10 cellular contexts compared by ENCODE assay signal in the genomic region with DNA sequence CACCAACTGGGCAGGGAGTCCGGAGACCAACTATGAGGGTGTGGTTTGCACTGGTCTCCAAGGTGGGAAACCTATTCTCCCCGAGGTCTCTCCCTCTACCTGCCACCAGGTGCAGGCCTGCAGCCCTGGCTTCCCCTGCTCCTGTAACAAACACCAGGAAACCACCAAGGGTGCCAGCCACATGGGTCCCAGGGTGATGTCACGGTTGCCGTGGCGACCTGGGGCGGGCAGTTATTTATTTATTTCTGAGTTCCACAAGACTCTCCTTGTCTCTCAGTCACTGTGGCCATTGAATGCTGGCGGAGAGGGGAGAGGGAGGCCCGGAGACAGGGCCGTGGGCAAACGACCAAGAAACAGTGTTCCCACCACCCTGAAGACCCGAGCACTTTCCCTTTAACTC. TPM values are rescaled to one million over a fixed set of nuclear protein-coding genes. Genes with fewer than 3 reads are reported as not detected.
A peak's percentile ranks its signal among the peaks of the same experiment; 100 is the strongest.
DNase-seq lines count a peak whose midpoint lies in the region; ATAC-seq, FAIRE-seq and TF ChIP-seq lines count a peak whose summit lies in the region.
"Had no signal": no experiment of that assay in that cellular context is flagged by ENCODE, and none has a peak within 500 bp of the region (broad histone marks: within the 10 kb centered on the region; RNA-seq: fewer than 3 reads in every experiment).

No MANE protein-coding gene starts in this region.

- intact Hi-C loops in Panc1 (cut with micrococcal nuclease; ENCODE audit: unreplicated experiment) (no loop called here), uterus (cut with DNase I; ENCODE audit: low total_unique reads) (no loop called here), upper lobe of right lung (cut with DNase I) (no loop called here)

- DNase-seq in A549 (ENCODE audit: low read depth in 1 of 2, low spot score in 1 of 2) (peak in 1 of 2 experiments; percentile 30), H7 (peak; percentile 77), Panc1 (ENCODE audit: low read depth, low spot score) (no peak), hippocampal formation (lab: John Stamatoyannopoulos, UW) (peak; percentile 81 to 86), uterus (no peak), D341Med (ENCODE audit: low spot score) (no peak), HUDEP-2 (lab: John Stamatoyannopoulos, UW; ENCODE audit: unreplicated experiment in 76 of 76) (no peak), upper lobe of right lung (no peak)
- DNase-seq: activated naive CD4-positive, alpha-beta T cell; CD4-positive, alpha-beta T cell had no signal

- no peak for TF ChIP-seq CTCF in A549 (IDR thresholded peaks at IDR 0.05)
- no peak for TF ChIP-seq CTCF in Panc1 (IDR thresholded peaks at IDR 0.05)
- no peak for TF ChIP-seq CTCF in uterus (IDR thresholded peaks at IDR 0.05)
- TF ChIP-seq CTCF in upper lobe of right lung (IDR thresholded peaks at IDR 0.05), result no peak

- CTCF ChIA-PET in A549 (lab: Yijun Ruan, JAX) (no interaction called here), Panc1 (lab: Charles Lee) (no interaction called here)

- H3K4me3 ChIP-seq in A549, result no peak overlapping the region
- H3K4me3 ChIP-seq in H7 (ENCODE audit: insufficient read depth, low read depth, low read length), result no peak overlapping the region
- H3K4me3 ChIP-seq in Panc1 (ENCODE audit: low read depth in 2 of 2, low read length in 2 of 2), result no peak overlapping the region
- no peak overlapping the region for H3K4me3 ChIP-seq in uterus
- H3K4me3 ChIP-seq in upper lobe of right lung, result no peak overlapping the region

- no peak overlapping the region for H3K4me2 ChIP-seq in A549

- H3K36me3 ChIP-seq in H7 (replicated peaks; ENCODE audit: control insufficient read depth, insufficient read depth, low read length), result no peaks in the 10 kb centered on the region
- H3K36me3 ChIP-seq in Panc1 (ENCODE audit: control insufficient read depth, insufficient read depth, low read length), result no peaks in the 10 kb centered on the region
- H3K36me3 ChIP-seq in uterus, result no peaks in the 10 kb centered on the region
- no peaks in the 10 kb centered on the region for H3K36me3 ChIP-seq in upper lobe of right lung

- no peak for FAIRE-seq in A549 (lab: Jason Lieb, UNC)

- no TSS peak for BruUV-seq in Panc1 (replicated peaks; lab: Mats Ljungman, UMichigan)

- no peaks in the 10 kb centered on the region for H3K9me3 ChIP-seq in A549
- H3K9me3 ChIP-seq in Panc1 (ENCODE audit: control insufficient read depth, insufficient read depth, low read depth, low read length), result no peaks in the 10 kb centered on the region
- H3K9me3 ChIP-seq in uterus, result no peaks in the 10 kb centered on the region
- H3K9me3 ChIP-seq in upper lobe of right lung, result no peaks in the 10 kb centered on the region

- H3K27ac ChIP-seq in A549 (no peak overlapping the region), Panc1 (ENCODE audit: low read length) (no peak overlapping the region), uterus (no peak overlapping the region), upper lobe of right lung (no peak overlapping the region)

- 55% methylated on average over 11 of the region's 11 CpGs for WGBS in A549 (ENCODE audit: missing lambda C conversion rate)

- no peaks in the 10 kb centered on the region for H3K4me1 ChIP-seq in A549
- H3K4me1 ChIP-seq in Panc1 (ENCODE audit: control insufficient read depth, insufficient read depth, low read length), result no peaks in the 10 kb centered on the region
- H3K4me1 ChIP-seq in uterus, result no peaks in the 10 kb centered on the region
- H3K4me1 ChIP-seq in upper lobe of right lung, result no peaks in the 10 kb centered on the region

- POLR2A ChIA-PET in A549 (lab: Yijun Ruan, JAX), result no interaction called here
- POLR2A ChIA-PET in Panc1 (lab: Charles Lee), result no interaction called here

- ATAC-seq in A549 (peak; percentile 46 to 62; a peak in 5 of 6 replicates), Panc1 (peak; percentile 59; the same call in 1 of the 2 replicates), upper lobe of right lung (no peak)

- TF ChIP-seq RAD21 in A549 (conservative IDR thresholded peaks at IDR 0.05 in 1 of 2, IDR thresholded peaks at IDR 0.05 in 1 of 2), result no peak

- H3K27me3 ChIP-seq in H7 (ENCODE audit: control insufficient read depth, insufficient read depth, low read length) (no peaks in the 10 kb centered on the region), Panc1 (ENCODE audit: control insufficient read depth, insufficient read depth, low read length) (0 out of 2 replicates have a peak, but pooled peaks cover 2% of the 10 kb centered on the region), uterus (no peaks in the 10 kb centered on the region), upper lobe of right lung (peaks cover 5% of the 10 kb centered on the region)

- no peak for TF ChIP-seq EP300 in A549 (IDR thresholded peaks at IDR 0.05)

- in situ Hi-C loops in Panc1 (cut with HindIII; ENCODE audit: low pct_unique_long_range_greater_than_20kb, low sequenced_read_pairs), result no loop called here

- TF ChIP-seq POLR2A in A549 (IDR thresholded peaks at IDR 0.05; ENCODE audit: low read length), result no peak
- no peak for TF ChIP-seq POLR2A in uterus (IDR thresholded peaks at IDR 0.05)

TF ChIP-seq in A549, 52 proteins besides CTCF, POLR2A, EP300 and RAD21:
- peak; percentile 86 for TF ChIP-seq RFX5 (IDR thresholded peaks at IDR 0.05)
- TF ChIP-seq CHD4 (IDR thresholded peaks at IDR 0.05; ENCODE audit: borderline replicate concordance), result no peak

RNA-seq across cellular contexts. Expression of a gene that starts 27.1 kb away (rescaled TPM):
- polyA plus RNA-seq in A549 (2011; rRNA removed) (not detected in 2 replicates), A549 (2017; fragmentation: RNase III; extraction: RNeasy Plus Mini Kit Qiagen cat#74134 plus additional on column Dnase treatment) (not detected in 3 replicates)
- polyA plus RNA-seq in A549 (2012; cell fraction: cytosol; rRNA removed), result not detected in 2 replicates
- polyA plus RNA-seq in A549 (2012; cell fraction: nucleus; rRNA removed), result 0.04 TPM in 1 of 2 replicates, not detected in the other
- not detected in 2 replicates for polyA minus RNA-seq in A549 (2011; rRNA and poly(A)+ RNA removed)
- total RNA-seq in H7 (2014; rRNA removed; shearing (Covaris generic)), result not detected in 2 replicates
- total RNA-seq in Panc1 (2021; ENCODE audit: unreplicated experiment) (not detected), uterus (not detected), upper lobe of right lung (not detected)
- not detected for polyA plus RNA-seq in Panc1 (2012; ENCODE audit: insufficient read length)
- total RNA-seq: CD4-positive, alpha-beta T cell had no signal

RNA-seq across cellular contexts. Expression of a gene that starts 48.4 kb away (rescaled TPM):
- polyA plus RNA-seq in A549 (2011; rRNA removed) (1.0 TPM in 2 replicates), A549 (2017; fragmentation: RNase III; extraction: RNeasy Plus Mini Kit Qiagen cat#74134 plus additional on column Dnase treatment) (1.1 to 1.5 TPM (median 1.1 TPM) in 3 replicates)
- 3.5 and 5.5 TPM in 2 replicates for polyA plus RNA-seq in A549 (2012; cell fraction: cytosol; rRNA removed)
- 6.5 and 9.1 TPM in 2 replicates for polyA plus RNA-seq in A549 (2012; cell fraction: nucleus; rRNA removed)
- 1.2 and 2.1 TPM in 2 replicates for polyA minus RNA-seq in A549 (2011; rRNA and poly(A)+ RNA removed)
- total RNA-seq in H7 (2014; rRNA removed; shearing (Covaris generic)), result 9.8 and 14.1 TPM in 2 replicates
- total RNA-seq in Panc1 (2021; ENCODE audit: unreplicated experiment) (1.3 TPM), uterus (10 to 100 TPM in 1 of 4 donors, 1 to 10 TPM in 3; 1.0 to 10.1 (median 6.6) TPM), upper lobe of right lung (7.3 TPM)
- 0.69 TPM for polyA plus RNA-seq in Panc1 (2012; ENCODE audit: insufficient read length)
- total RNA-seq: CD4-positive, alpha-beta T cell had no signal

Comparison
In these comparisons a context has a peak if more than half of its experiments do, and no peak if none do; other contexts are left out.
1. DNase-seq: peak in H7 (single experiment) and hippocampal formation (2 of 2); none in Panc1 (single experiment), uterus (0 of 2), D341Med (single experiment), HUDEP-2 (0 of 76) and upper lobe of right lung (single experiment).